8 cellular contexts compared by ENCODE assay signal in the genomic region with DNA sequence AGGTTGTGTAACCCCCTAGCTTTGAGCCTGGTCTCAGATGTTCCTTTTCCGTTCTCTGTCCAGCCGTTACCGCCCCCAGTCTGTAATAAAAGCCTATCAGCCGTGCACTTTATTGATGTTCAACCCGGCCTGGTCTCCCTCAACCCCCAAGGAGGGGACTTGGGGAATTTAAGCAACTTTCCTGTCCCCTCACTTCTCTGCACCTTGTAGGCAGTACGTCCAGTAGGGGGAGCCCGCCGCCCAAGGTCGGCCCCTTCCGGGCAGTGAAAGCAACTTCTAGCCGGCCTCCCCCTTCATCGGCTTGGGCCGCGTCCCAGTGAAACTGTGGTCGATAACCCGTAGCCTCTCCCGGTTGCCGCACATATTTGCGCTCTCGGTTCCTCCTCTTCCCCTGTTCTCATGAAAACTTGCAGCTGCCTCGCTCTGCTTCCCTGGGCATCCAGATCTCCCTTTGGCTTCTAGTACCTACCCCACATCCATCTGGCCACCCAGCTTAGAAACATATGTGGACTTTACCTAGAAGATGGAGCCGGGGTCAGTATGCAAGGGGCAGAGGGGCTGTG. TPM values are rescaled to one million over a fixed set of nuclear protein-coding genes. Genes with fewer than 3 reads are reported as not detected.
DNase-seq lines count a peak whose midpoint lies in the region; ATAC-seq and FAIRE-seq lines count a peak whose summit lies in the region.

No MANE protein-coding gene starts in this region.

- ATAC-seq in HG03066 (IDR thresholded peaks at IDR 0.05; ENCODE audit: low read depth, unreplicated experiment), result peak; percentile 61
- ATAC-seq in GM19035 (IDR thresholded peaks at IDR 0.05; ENCODE audit: unreplicated experiment), result no peak

- H3K27me3 ChIP-seq in layer of hippocampus (ENCODE audit: control insufficient read depth, insufficient read depth, low read length), result no peaks in the 10 kb centered on the region

- peak; percentile 39 for FAIRE-seq in G401.6 (lab: Jason Lieb, UNC)

- DNase-seq in NCI-H345 (lab: John Stamatoyannopoulos, UW) (peak; percentile 77), cerebellum (ENCODE audit: low spot score) (peak; percentile 66)
- DNase-seq in activated CD4-positive, alpha-beta T cell treated with anti-CD3 and anti-CD28 coated beads for 1 hour, result peak; percentile 67
- DNase-seq in stimulated activated CD4-positive, alpha-beta T cell treated with anti-CD3 and anti-CD28 coated beads, Interleukin-15, amount 100 ng/mL, for 48 hours (ENCODE audit: low read depth in 2 of 2), result peak; percentile 55 to 80

- peak overlapping the region; percentile 72 for H3K27ac ChIP-seq in layer of hippocampus (ENCODE audit: low read depth, low read length)

RNA-seq across cellular contexts. Expression of gene PNPO, which starts 7.9 kb away (rescaled TPM):
- total RNA-seq in cerebellum, result 6.1 TPM

RNA-seq across cellular contexts. Expression of gene PRR15L, which starts 8.4 kb away (rescaled TPM):
- total RNA-seq in cerebellum, result not detected

RNA-seq across cellular contexts. Expression of gene CDK5RAP3, which starts 21.6 kb away (rescaled TPM):
- 80.0 TPM for total RNA-seq in cerebellum

RNA-seq across cellular contexts. Expression of gene SP2, which starts 53.2 kb away (rescaled TPM):
- total RNA-seq in cerebellum, result 1.6 TPM
